ENCODE assay signal across 21 cellular contexts in genomic region chr5:148735301-148735700, GRCh38.
A peak's percentile ranks its signal among the peaks of the same experiment; 100 is the strongest.
DNase-seq lines count a peak whose midpoint lies in the region; ATAC-seq, FAIRE-seq and TF ChIP-seq lines count a peak whose summit lies in the region.
"Had no signal": no experiment of that assay in that cellular context is flagged by ENCODE, and none has a peak within 500 bp of the region (broad histone marks: within the 10 kb centered on the region; RNA-seq: fewer than 3 reads in every experiment).

No MANE protein-coding gene starts in this region.

- H3K9ac ChIP-seq in astrocyte (ENCODE audit: low read length) (no peak overlapping the region), mesenchymal stem cell (ENCODE audit: low read length) (no peak overlapping the region)

- no peaks in the 10 kb centered on the region for H3K79me1 ChIP-seq in mesenchymal stem cell (replicated peaks; ENCODE audit: low read length, poor library complexity, severe bottlenecking)

- no peaks in the 10 kb centered on the region for H3K36me3 ChIP-seq in astrocyte (ENCODE audit: insufficient read depth, low read length)
- no peaks in the 10 kb centered on the region for H3K36me3 ChIP-seq in mesenchymal stem cell (ENCODE audit: control insufficient read depth in 1 of 2, insufficient read depth in 2 of 2, low read depth in 1 of 2, low read length in 2 of 2)
- H3K36me3 ChIP-seq in ascending aorta = no peaks in the 10 kb centered on the region

- H3K23ac ChIP-seq in mesenchymal stem cell (ENCODE audit: low read length in 2 of 2) = no peak overlapping the region

- H3K27me3 ChIP-seq in astrocyte (ENCODE audit: insufficient read depth, low read length) (peaks cover 13% of the 10 kb centered on the region), mesenchymal stem cell (ENCODE audit: control insufficient read depth in 1 of 2, insufficient read depth in 1 of 2, low read length in 2 of 2) (peaks cover 0 to 10% of the 10 kb centered on the region in 2 experiments), ascending aorta (no peaks in the 10 kb centered on the region)

- H3K9me3 Mint-ChIP-seq in astrocyte (ENCODE audit: unreplicated experiment) = no peaks in the 10 kb centered on the region
- H3K9me3 Mint-ChIP-seq: CD14-positive monocyte; T-helper 1 cell treated with Interleukin-12 subunit alpha and Interleukin-12 subunit beta and Interleukin-4 antibody, amounts not matched to agents 30 μg/mL and 1 μg/mL, for 36 hours had no signal

- H4K20me1 ChIP-seq in astrocyte (ENCODE audit: insufficient read depth, low read length) = no peaks in the 10 kb centered on the region

- no peak for ATAC-seq in HG02623 (IDR thresholded peaks at IDR 0.05; ENCODE audit: unreplicated experiment)
- ATAC-seq: Panc1, SK-N-SH treated with all-trans-retinoic acid at 6 μM for 48 hours had no signal

- no peak overlapping the region for H2BK5ac ChIP-seq in mesenchymal stem cell (ENCODE audit: low read depth, low read length, poor library complexity, severe bottlenecking)

- H3K4me2 ChIP-seq in astrocyte (ENCODE audit: low read length) = no peak overlapping the region
- H3K4me2 ChIP-seq in mesenchymal stem cell (ENCODE audit: low read length, poor library complexity, severe bottlenecking) = no peak overlapping the region

- no peaks in the 10 kb centered on the region for H3K36me3 Mint-ChIP-seq in astrocyte (ENCODE audit: low read depth, unreplicated experiment)

- no peak overlapping the region for H3K4ac ChIP-seq in mesenchymal stem cell (ENCODE audit: low read depth in 1 of 2, low read length in 2 of 2)

- H3K18ac ChIP-seq in mesenchymal stem cell (ENCODE audit: low read depth in 1 of 2, low read length in 2 of 2) = peak overlapping the region in 1 of 2 experiments; percentile 67

- no peak overlapping the region for H3K4me3 Mint-ChIP-seq in astrocyte (ENCODE audit: unreplicated experiment)
- H3K4me3 Mint-ChIP-seq: CD14-positive monocyte; T-helper 1 cell treated with Interleukin-12 subunit alpha and Interleukin-12 subunit beta and Interleukin-4 antibody, amounts not matched to agents 30 μg/mL and 1 μg/mL, for 36 hours had no signal

- H4K91ac ChIP-seq in mesenchymal stem cell (ENCODE audit: low read length) = peak overlapping the region; percentile 14

- H2AFZ ChIP-seq in astrocyte (ENCODE audit: low read depth, low read length) = no peak overlapping the region
- no peak overlapping the region for H2AFZ ChIP-seq in mesenchymal stem cell (ENCODE audit: low read depth, low read length)

- intact Hi-C loops in ascending aorta (cut with DNase I) = no loop called here

- H3K14ac ChIP-seq in mesenchymal stem cell (ENCODE audit: low read length in 2 of 2) = no peak overlapping the region

- H2BK12ac ChIP-seq in mesenchymal stem cell (ENCODE audit: low read length in 2 of 2) = peak overlapping the region; percentile 1 to 37

- H3K79me2 ChIP-seq in astrocyte (ENCODE audit: insufficient read depth, low read length) = no peaks in the 10 kb centered on the region

- H3K4me1 Mint-ChIP-seq in astrocyte (ENCODE audit: low read depth, unreplicated experiment) = peaks cover 22% of the 10 kb centered on the region

- no peak overlapping the region for H2AK5ac ChIP-seq in mesenchymal stem cell (ENCODE audit: low read length, severe bottlenecking)

- no peak overlapping the region for H2BK120ac ChIP-seq in mesenchymal stem cell (ENCODE audit: low read depth, low read length)

- H3K27ac Mint-ChIP-seq in astrocyte (ENCODE audit: unreplicated experiment) = no peak overlapping the region
- H3K27ac Mint-ChIP-seq: T-helper 1 cell treated with Interleukin-12 subunit alpha and Interleukin-12 subunit beta and Interleukin-4 antibody, amounts not matched to agents 30 μg/mL and 1 μg/mL, for 36 hours had no signal

- DNase-seq in NCI-H510A treated with DMSO at 0.1 percent for 48 hours (lab: John Stamatoyannopoulos, UW) (peak; percentile 37), NCI-H510A (lab: John Stamatoyannopoulos, UW) (no peak), HT1080 (ENCODE audit: low read depth) (peak; percentile 44), astrocyte (ENCODE audit: low read depth) (peak; percentile 15), mesenchymal stem cell (peak; percentile 26), DMS153 treated with DMSO at 0.1 percent for 48 hours (lab: John Stamatoyannopoulos, UW; ENCODE audit: unreplicated experiment) (no peak), ascending aorta (ENCODE audit: low spot score in 2 of 2) (no peak)
- DNase-seq: 8988T, Caco-2, DMS79 treated with DMSO at 0.1 percent for 48 hours, GF-D8, NCI-H1436, NCI-H2081 treated with DMSO at 0.1 percent for 48 hours, NCI-H2227 treated with DMSO at 0.1 percent for 48 hours, NCI-H748 treated with DMSO at 0.1 percent for 48 hours, Right ventricle myocardium superior had no signal

- no peak for FAIRE-seq in astrocyte (lab: Jason Lieb, UNC)

- peaks cover 6% of the 10 kb centered on the region for H3K4me1 ChIP-seq in astrocyte (ENCODE audit: insufficient read depth, low read length)
- peaks cover 4% of the 10 kb centered on the region for H3K4me1 ChIP-seq in mesenchymal stem cell (ENCODE audit: control insufficient read depth, insufficient read depth, low read depth, low read length)
- H3K4me1 ChIP-seq in ascending aorta = peaks cover 0 to 26% of the 10 kb centered on the region in 2 donors
- H3K4me1 ChIP-seq: Caco-2 had no signal

- H3K4me3 ChIP-seq in astrocyte (ENCODE audit: insufficient read depth, low read depth, low read length) (no peak overlapping the region), mesenchymal stem cell (ENCODE audit: insufficient read depth in 1 of 2, low read depth in 1 of 2, low read length in 2 of 2) (no peak overlapping the region), ascending aorta (no peak overlapping the region)

- WGBS in mesenchymal stem cell = 20% methylated on average over 1 of the region's 1 CpG

- H3K27ac ChIP-seq in astrocyte (ENCODE audit: low read depth, low read length) = no peak overlapping the region
- no peak overlapping the region for H3K27ac ChIP-seq in mesenchymal stem cell (ENCODE audit: low read length, poor library complexity, severe bottlenecking)
- H3K27ac ChIP-seq in ascending aorta = no peak overlapping the region

- TF ChIP-seq CTCF in astrocyte (IDR thresholded peaks at IDR 0.05; ENCODE audit: insufficient read depth, low read depth, low read length) (no peak), ascending aorta (IDR thresholded peaks at IDR 0.05) (no peak)

- H3K9me3 ChIP-seq in astrocyte (ENCODE audit: insufficient read depth, low read depth, low read length) (no peaks in the 10 kb centered on the region), mesenchymal stem cell (ENCODE audit: control insufficient read depth, low read length) (no peaks in the 10 kb centered on the region), ascending aorta (no peaks in the 10 kb centered on the region)
- H3K9me3 ChIP-seq: Caco-2 had no signal

- H3K27me3 Mint-ChIP-seq in astrocyte (ENCODE audit: low read depth, unreplicated experiment) = peaks cover 12% of the 10 kb centered on the region

- H2BK15ac ChIP-seq in mesenchymal stem cell (ENCODE audit: low read depth, poor library complexity, severe bottlenecking) = no peak overlapping the region

- H4K8ac ChIP-seq in mesenchymal stem cell (ENCODE audit: low read length) = peak overlapping the region; percentile 57

Comparison
In these comparisons a context has a peak if more than half of its experiments do, and no peak if none do; other contexts are left out.
1. DNase-seq: peak in NCI-H510A treated with DMSO at 0.1 percent for 48 hours (single experiment), HT1080 (single experiment), astrocyte (single experiment) and mesenchymal stem cell (single experiment); none in NCI-H510A (single experiment), DMS153 treated with DMSO at 0.1 percent for 48 hours (single experiment) and ascending aorta (0 of 2).